Comparison of ENCODE assay signal across 8 cellular contexts in genomic region chr2:231463698-231464575, GRCh38. TPM values are rescaled to one million over a fixed set of nuclear protein-coding genes. Genes with fewer than 3 reads are reported as not detected.
DNase-seq lines count a peak whose midpoint lies in the region; ATAC-seq and TF ChIP-seq lines count a peak whose summit lies in the region.

A gene with protein sequence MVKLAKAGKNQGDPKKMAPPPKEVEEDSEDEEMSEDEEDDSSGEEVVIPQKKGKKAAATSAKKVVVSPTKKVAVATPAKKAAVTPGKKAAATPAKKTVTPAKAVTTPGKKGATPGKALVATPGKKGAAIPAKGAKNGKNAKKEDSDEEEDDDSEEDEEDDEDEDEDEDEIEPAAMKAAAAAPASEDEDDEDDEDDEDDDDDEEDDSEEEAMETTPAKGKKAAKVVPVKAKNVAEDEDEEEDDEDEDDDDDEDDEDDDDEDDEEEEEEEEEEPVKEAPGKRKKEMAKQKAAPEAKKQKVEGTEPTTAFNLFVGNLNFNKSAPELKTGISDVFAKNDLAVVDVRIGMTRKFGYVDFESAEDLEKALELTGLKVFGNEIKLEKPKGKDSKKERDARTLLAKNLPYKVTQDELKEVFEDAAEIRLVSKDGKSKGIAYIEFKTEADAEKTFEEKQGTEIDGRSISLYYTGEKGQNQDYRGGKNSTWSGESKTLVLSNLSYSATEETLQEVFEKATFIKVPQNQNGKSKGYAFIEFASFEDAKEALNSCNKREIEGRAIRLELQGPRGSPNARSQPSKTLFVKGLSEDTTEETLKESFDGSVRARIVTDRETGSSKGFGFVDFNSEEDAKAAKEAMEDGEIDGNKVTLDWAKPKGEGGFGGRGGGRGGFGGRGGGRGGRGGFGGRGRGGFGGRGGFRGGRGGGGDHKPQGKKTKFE (minus strand): TSS chr2:231464484. CDS start chr2:231464353, 131 bp downstream.

- CTCF ChIA-PET in CD8-positive, alpha-beta T cell (lab: Charles Lee): interaction anchor here (0.9 to 1.8 kb wide), 9 partner anchors 12 to 243 kb away, joined by 3 to 9 read pairs (median 5); no protein-coding TSS in a partner anchor

- H3K36me3 ChIP-seq in CD8-positive, alpha-beta T cell (ENCODE audit: insufficient read depth, low read length): peaks cover 39% of the 10 kb centered on the region
- peaks cover 46% of the 10 kb centered on the region for H3K36me3 ChIP-seq in endodermal cell (ENCODE audit: control insufficient read depth, insufficient read depth, low read length)
- H3K36me3 ChIP-seq in mucosa of descending colon (ENCODE audit: low read depth): peaks cover 7% of the 10 kb centered on the region

- ATAC-seq in CD8-positive, alpha-beta T cell: peak; percentile 62
- ATAC-seq in GM19463 (IDR thresholded peaks at IDR 0.05; ENCODE audit: unreplicated experiment): peak; percentile 90
- ATAC-seq in mucosa of descending colon: peak; percentile 72

- no peaks in the 10 kb centered on the region for H3K27me3 Mint-ChIP-seq in CD8-positive, alpha-beta T cell (ENCODE audit: low read depth)
- H3K27me3 Mint-ChIP-seq in endodermal cell (ENCODE audit: insufficient read depth): no peaks in the 10 kb centered on the region

- H3K4me3 ChIP-seq in CD8-positive, alpha-beta T cell (ENCODE audit: low read depth, low read length): peak within 1 kb of the TSS; percentile 97
- H3K4me3 ChIP-seq in endodermal cell (ENCODE audit: low read length) (peak within 1 kb of the TSS; percentile 96), mucosa of descending colon (peak within 1 kb of the TSS; percentile 69)

- peak within 1 kb of the TSS; percentile 96 for H3K9ac ChIP-seq in endodermal cell (ENCODE audit: extremely low read depth, low read length, poor library complexity, severe bottlenecking)

- WGBS in endodermal cell (ENCODE audit: insufficient coverage in 1 of 2, insufficient read length in 1 of 2), 2 experiments: 0% methylated on average over 29 to 102 of the region's 102 CpGs

- TF ChIP-seq CTCF in CD8-positive, alpha-beta T cell (IDR thresholded peaks at IDR 0.05): no peak
- TF ChIP-seq CTCF in endodermal cell (conservative IDR thresholded peaks at IDR 0.05) (no peak), mucosa of descending colon (IDR thresholded peaks at IDR 0.05) (no peak)

- H3K27me3 ChIP-seq in CD8-positive, alpha-beta T cell (ENCODE audit: insufficient read depth, low read length): no peaks in the 10 kb centered on the region
- no peaks in the 10 kb centered on the region for H3K27me3 ChIP-seq in endodermal cell (ENCODE audit: control insufficient read depth, insufficient read depth, low read length, poor library complexity, severe bottlenecking)

- H3K27ac Mint-ChIP-seq in CD8-positive, alpha-beta T cell: peak within 1 kb of the TSS; percentile 100
- peak within 1 kb of the TSS; percentile 100 for H3K27ac Mint-ChIP-seq in endodermal cell

- peaks cover 52% of the 10 kb centered on the region for H3K4me1 Mint-ChIP-seq in CD8-positive, alpha-beta T cell (ENCODE audit: low read depth)
- peaks cover 19% of the 10 kb centered on the region for H3K4me1 Mint-ChIP-seq in endodermal cell

- no peaks in the 10 kb centered on the region for H3K9me3 ChIP-seq in CD8-positive, alpha-beta T cell (ENCODE audit: low read length)
- H3K9me3 ChIP-seq in endodermal cell (ENCODE audit: control insufficient read depth, low read length) (no peaks in the 10 kb centered on the region), mucosa of descending colon (no peaks in the 10 kb centered on the region)

- H3K9me3 Mint-ChIP-seq in CD8-positive, alpha-beta T cell: no peaks in the 10 kb centered on the region
- no peaks in the 10 kb centered on the region for H3K9me3 Mint-ChIP-seq in endodermal cell

- H3K4me1 ChIP-seq in CD8-positive, alpha-beta T cell (ENCODE audit: insufficient read depth, low read length): peaks cover 36% of the 10 kb centered on the region
- H3K4me1 ChIP-seq in endodermal cell (ENCODE audit: control insufficient read depth, insufficient read depth, low read length) (no peaks in the 10 kb centered on the region), mucosa of descending colon (ENCODE audit: low read depth) (peaks cover 25% of the 10 kb centered on the region)

- POLR2A ChIA-PET in CD8-positive, alpha-beta T cell (lab: Charles Lee): interaction anchor here (0.6 to 4.4 kb wide), 27 partner anchors 10 to 1807 kb away, joined by 3 to 60 read pairs (median 4); partner anchors contain the start of genes EIF4E2, FBXO36, PTMA and TIGD1

- DNase-seq in CD8-positive, alpha-beta T cell: peak; percentile 71 to 93 (median 82)
- peak; percentile 96 for DNase-seq in HPDE6-E6E7 (ENCODE audit: extremely low spot score)
- DNase-seq in NK-92 treated with Interleukin-12 subunit alpha and Interleukin-12 subunit beta, amount 100 ng/mL, for 24 hours (lab: John Stamatoyannopoulos, UW): peak; percentile 74
- DNase-seq in activated CD8-positive, alpha-beta memory T cell treated with anti-CD3 and anti-CD28 coated beads for 4 hours (ENCODE audit: low read depth in 2 of 2): peak; percentile 77 to 85
- DNase-seq in endodermal cell: peak; percentile 79
- DNase-seq in mucosa of descending colon: peak; percentile 89 to 99 (median 91)
- peak; percentile 75 for DNase-seq in stimulated activated CD8-positive, alpha-beta memory T cell treated with anti-CD3 and anti-CD28 coated beads, Interleukin-4, amount 100 ng/mL, for 24 hours (ENCODE audit: low read depth)

- peaks cover 47% of the 10 kb centered on the region for H3K36me3 Mint-ChIP-seq in CD8-positive, alpha-beta T cell
- peaks cover 41% of the 10 kb centered on the region for H3K36me3 Mint-ChIP-seq in endodermal cell (ENCODE audit: low read depth)

- H3K4me3 Mint-ChIP-seq in CD8-positive, alpha-beta T cell: peak within 1 kb of the TSS; percentile 96
- H3K4me3 Mint-ChIP-seq in endodermal cell: peak within 1 kb of the TSS; percentile 98

- intact Hi-C loops in CD8-positive, alpha-beta T cell (cut with DNase I, micrococcal nuclease): loop anchor here (1.0 to 10.0 kb wide), 11 partner anchors 12 to 1542 kb away; partner anchors contain the start of genes FBXO36 (in 2 of the 2), PDE6D (in 2 of the 2), TRIP12 (in 2 of the 2) and SP100 (in 1 of the 2)
- intact Hi-C loops in mucosa of descending colon (cut with DNase I, micrococcal nuclease): loop anchor here in 1 of 2 donors (10.0 kb wide), 1 partner anchor 51 kb away; no protein-coding TSS in a partner anchor

- H3K27ac ChIP-seq in CD8-positive, alpha-beta T cell (ENCODE audit: low read depth, low read length): peak within 1 kb of the TSS; percentile 97
- H3K27ac ChIP-seq in endodermal cell (ENCODE audit: low read depth, low read length): peak within 1 kb of the TSS; percentile 98

RNA-seq across cellular contexts. Expression of the gene that starts here (rescaled TPM):
- 100 to 1,000 TPM; 390 to 394 TPM for total RNA-seq in CD8-positive, alpha-beta T cell
- total RNA-seq in endodermal cell (100 to 1,000 TPM; 774 to 785 TPM), mucosa of descending colon (100 to 1,000 TPM; 239 to 369 (median 328) TPM)
- polyA plus RNA-seq in endodermal cell (2013, experiment 1 of 2): 504 TPM
- 496 TPM for polyA plus RNA-seq in endodermal cell (2013, experiment 2 of 2)

Comparison
In these comparisons a context has a peak if more than half of its experiments do, and no peak if none do; other contexts are left out.
1. Peak in every context shown above with its lines: DNase-seq, ATAC-seq, H3K4me3 ChIP-seq and H3K27ac ChIP-seq.